In the genomic region with DNA sequence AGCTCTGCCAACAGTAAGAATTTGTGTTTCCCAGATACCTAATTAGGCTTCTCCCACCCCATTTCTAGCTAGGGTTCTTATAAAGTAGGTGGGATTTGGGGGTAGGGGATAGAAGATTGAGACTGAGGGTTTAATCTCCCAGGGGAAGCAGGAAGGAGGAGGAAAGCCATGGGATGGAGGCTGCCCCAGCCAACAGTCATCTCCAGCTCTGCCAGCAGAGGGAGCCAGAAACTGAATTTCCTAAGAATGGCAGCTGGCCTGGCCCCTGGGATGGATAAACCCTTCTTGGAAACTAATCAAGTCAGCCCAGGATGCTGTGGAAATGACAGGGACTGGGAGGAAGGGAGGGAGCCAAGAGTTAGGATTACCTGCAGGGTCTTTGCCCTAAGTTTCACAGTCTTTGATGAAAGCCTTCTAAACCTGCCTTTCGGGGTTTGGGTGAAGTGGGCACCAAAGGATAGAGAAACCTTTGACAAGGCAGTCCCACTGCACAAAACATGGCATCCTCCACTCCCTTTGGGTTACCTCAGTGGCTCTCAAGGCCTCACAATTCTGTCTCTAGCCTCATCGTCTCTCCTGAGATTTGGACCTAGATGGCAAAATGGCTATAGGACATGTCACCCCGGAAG, we compare ENCODE assay signal across 8 cellular contexts. TPM values are rescaled to one million over a fixed set of nuclear protein-coding genes. Genes with fewer than 3 reads are reported as not detected.
A peak's percentile ranks its signal among the peaks of the same experiment; 100 is the strongest.
DNase-seq lines count a peak whose midpoint lies in the region; ATAC-seq, FAIRE-seq and TF ChIP-seq lines count a peak whose summit lies in the region.

No MANE protein-coding gene starts in this region.

- POLR2A ChIA-PET in CD8-positive, alpha-beta T cell (lab: Charles Lee), result interaction anchor here (2.1 kb wide), 1 partner anchor 31 kb away, joined by 10 read pairs; the partner anchor contains the start of gene RPS4X
- POLR2A ChIA-PET in activated CD4-positive, alpha-beta memory T cell treated with anti-CD3 and anti-CD28 coated beads, Interleukin-2, amount 10 ng/mL, durations not matched to agents 7 days and 5 days (lab: Charles Lee), result interaction anchor here (1.4 kb wide), 1 partner anchor 31 kb away, joined by 8 read pairs; the partner anchor contains the start of gene RPS4X

- CTCF ChIA-PET in CD8-positive, alpha-beta T cell (lab: Charles Lee), result interaction anchor here (1.0 to 1.4 kb wide), 4 partner anchors 9 to 252 kb away, joined by 3 to 5 read pairs (median 3); partner anchors contain the start of gene RPS4X
- CTCF ChIA-PET in activated CD4-positive, alpha-beta memory T cell treated with anti-CD3 and anti-CD28 coated beads, Interleukin-2, amount 10 ng/mL, durations not matched to agents 7 days and 5 days (lab: Charles Lee), result interaction anchor here (0.6 to 3.3 kb wide), 11 partner anchors 9 to 327 kb away, joined by 3 to 21 read pairs (median 4); partner anchors contain the start of gene RPS4X

- H3K4me1 ChIP-seq in CD8-positive, alpha-beta T cell (ENCODE audit: insufficient read depth, low read length), result no peaks in the 10 kb centered on the region

- TF ChIP-seq CTCF in CD8-positive, alpha-beta T cell (IDR thresholded peaks at IDR 0.05), result peak; percentile 52
- TF ChIP-seq CTCF in GM20000 (IDR thresholded peaks at IDR 0.05; ENCODE audit: extremely low read depth, missing control alignments), result peak; percentile 65
- TF ChIP-seq CTCF in endothelial cell (IDR thresholded peaks at IDR 0.05; ENCODE audit: unreplicated experiment), result peak; percentile 58

- DNase-seq in CD8-positive, alpha-beta T cell, result peak in 5 of 7 experiments; percentile 10 to 62 (median 37)
- DNase-seq in GM20000 (ENCODE audit: low spot score) (peak; percentile 48), NCI-H2196 treated with DMSO at 0.1 percent for 48 hours (lab: John Stamatoyannopoulos, UW; ENCODE audit: unreplicated experiment) (peak; percentile 41), endothelial cell (ENCODE audit: low spot score) (peak; percentile 62), naive B cell (peak; percentile 14), urothelium cell line (ENCODE audit: low spot score) (peak; percentile 67)
- peak; percentile 39 for DNase-seq in activated CD4-positive, alpha-beta memory T cell treated with anti-CD3 and anti-CD28 coated beads, Interleukin-2, amount 10 ng/mL, durations not matched to agents 7 days and 5 days

- ATAC-seq in CD8-positive, alpha-beta T cell, result no peak
- peak in 1 of 2 donors; percentile 42 for ATAC-seq in naive B cell (ENCODE audit: low read depth in 2 of 2)
- no peak for ATAC-seq in stimulated activated memory B cell treated with anti-CD40 and anti-IgM and Interleukin-4, amounts not matched to agents 10 μg/mL and 1 μg/mL and 100 μg/mL, for 72 hours

- no peak overlapping the region for H3K4me3 ChIP-seq in CD8-positive, alpha-beta T cell (ENCODE audit: low read depth, low read length)

- H3K36me3 Mint-ChIP-seq in CD8-positive, alpha-beta T cell, result no peaks in the 10 kb centered on the region
- no peaks in the 10 kb centered on the region for H3K36me3 Mint-ChIP-seq in activated CD4-positive, alpha-beta memory T cell treated with anti-CD3 and anti-CD28 coated beads, Interleukin-2, amount 10 ng/mL, durations not matched to agents 7 days and 5 days (ENCODE audit: low read depth)
- H3K36me3 Mint-ChIP-seq in endothelial cell (ENCODE audit: low read depth, unreplicated experiment) (no peaks in the 10 kb centered on the region), naive B cell (no peaks in the 10 kb centered on the region)
- no peaks in the 10 kb centered on the region for H3K36me3 Mint-ChIP-seq in stimulated activated memory B cell treated with anti-CD40 and anti-IgM and Interleukin-4, amounts not matched to agents 10 μg/mL and 1 μg/mL and 100 μg/mL, for 72 hours

- no peaks in the 10 kb centered on the region for H3K27me3 ChIP-seq in CD8-positive, alpha-beta T cell (ENCODE audit: insufficient read depth, low read length)

- no peaks in the 10 kb centered on the region for H3K9me3 ChIP-seq in CD8-positive, alpha-beta T cell (ENCODE audit: low read length)

- no peaks in the 10 kb centered on the region for H3K4me1 Mint-ChIP-seq in CD8-positive, alpha-beta T cell (ENCODE audit: low read depth)
- peaks cover 9% of the 10 kb centered on the region for H3K4me1 Mint-ChIP-seq in activated CD4-positive, alpha-beta memory T cell treated with anti-CD3 and anti-CD28 coated beads, Interleukin-2, amount 10 ng/mL, durations not matched to agents 7 days and 5 days
- peaks cover 9% of the 10 kb centered on the region for H3K4me1 Mint-ChIP-seq in endothelial cell (ENCODE audit: unreplicated experiment)
- H3K4me1 Mint-ChIP-seq in naive B cell, result no peaks in the 10 kb centered on the region
- H3K4me1 Mint-ChIP-seq in stimulated activated memory B cell treated with anti-CD40 and anti-IgM and Interleukin-4, amounts not matched to agents 10 μg/mL and 1 μg/mL and 100 μg/mL, for 72 hours, result no peaks in the 10 kb centered on the region

- no peak overlapping the region for H3K4me3 Mint-ChIP-seq in CD8-positive, alpha-beta T cell
- no peak overlapping the region for H3K4me3 Mint-ChIP-seq in activated CD4-positive, alpha-beta memory T cell treated with anti-CD3 and anti-CD28 coated beads, Interleukin-2, amount 10 ng/mL, durations not matched to agents 7 days and 5 days
- H3K4me3 Mint-ChIP-seq in endothelial cell (ENCODE audit: unreplicated experiment) (no peak overlapping the region), naive B cell (no peak overlapping the region)
- H3K4me3 Mint-ChIP-seq in stimulated activated memory B cell treated with anti-CD40 and anti-IgM and Interleukin-4, amounts not matched to agents 10 μg/mL and 1 μg/mL and 100 μg/mL, for 72 hours, result no peak overlapping the region

- FAIRE-seq in urothelium cell line (lab: Jason Lieb, UNC), result no peak

- no peaks in the 10 kb centered on the region for H3K36me3 ChIP-seq in CD8-positive, alpha-beta T cell (ENCODE audit: insufficient read depth, low read length)

- no peaks in the 10 kb centered on the region for H3K27me3 Mint-ChIP-seq in CD8-positive, alpha-beta T cell (ENCODE audit: low read depth)
- no peaks in the 10 kb centered on the region for H3K27me3 Mint-ChIP-seq in activated CD4-positive, alpha-beta memory T cell treated with anti-CD3 and anti-CD28 coated beads, Interleukin-2, amount 10 ng/mL, durations not matched to agents 7 days and 5 days
- H3K27me3 Mint-ChIP-seq in endothelial cell (ENCODE audit: unreplicated experiment) (no peaks in the 10 kb centered on the region), naive B cell (no peaks in the 10 kb centered on the region)
- H3K27me3 Mint-ChIP-seq in stimulated activated memory B cell treated with anti-CD40 and anti-IgM and Interleukin-4, amounts not matched to agents 10 μg/mL and 1 μg/mL and 100 μg/mL, for 72 hours, result no peaks in the 10 kb centered on the region

- H3K27ac ChIP-seq in CD8-positive, alpha-beta T cell (ENCODE audit: low read depth, low read length), result no peak overlapping the region

- H3K9me3 Mint-ChIP-seq in CD8-positive, alpha-beta T cell, result no peaks in the 10 kb centered on the region
- H3K9me3 Mint-ChIP-seq in activated CD4-positive, alpha-beta memory T cell treated with anti-CD3 and anti-CD28 coated beads, Interleukin-2, amount 10 ng/mL, durations not matched to agents 7 days and 5 days, result no peaks in the 10 kb centered on the region
- H3K9me3 Mint-ChIP-seq in endothelial cell (ENCODE audit: unreplicated experiment) (no peaks in the 10 kb centered on the region), naive B cell (no peaks in the 10 kb centered on the region)
- no peaks in the 10 kb centered on the region for H3K9me3 Mint-ChIP-seq in stimulated activated memory B cell treated with anti-CD40 and anti-IgM and Interleukin-4, amounts not matched to agents 10 μg/mL and 1 μg/mL and 100 μg/mL, for 72 hours

- H3K27ac Mint-ChIP-seq in CD8-positive, alpha-beta T cell, result no peak overlapping the region
- H3K27ac Mint-ChIP-seq in activated CD4-positive, alpha-beta memory T cell treated with anti-CD3 and anti-CD28 coated beads, Interleukin-2, amount 10 ng/mL, durations not matched to agents 7 days and 5 days, result no peak overlapping the region
- no peak overlapping the region for H3K27ac Mint-ChIP-seq in endothelial cell (ENCODE audit: unreplicated experiment)
- H3K27ac Mint-ChIP-seq in naive B cell, result no peak overlapping the region
- H3K27ac Mint-ChIP-seq in stimulated activated memory B cell treated with anti-CD40 and anti-IgM and Interleukin-4, amounts not matched to agents 10 μg/mL and 1 μg/mL and 100 μg/mL, for 72 hours, result no peak overlapping the region

- intact Hi-C loops in CD8-positive, alpha-beta T cell (cut with DNase I, micrococcal nuclease), result loop anchor here in 1 of 2 experiments (2.0 kb wide), 1 partner anchor 1017 kb away; no protein-coding TSS in a partner anchor

RNA-seq across cellular contexts. Expression of gene ERCC6L, which starts 6.7 kb away (rescaled TPM):
- under 1 TPM; 0.11 TPM for total RNA-seq in CD8-positive, alpha-beta T cell
- total RNA-seq in activated CD4-positive, alpha-beta memory T cell treated with anti-CD3 and anti-CD28 coated beads, Interleukin-2, amount 10 ng/mL, durations not matched to agents 7 days and 5 days, result 1 to 10 TPM; 9.0 to 9.5 TPM
- 1.7 TPM for total RNA-seq in endothelial cell (ENCODE audit: unreplicated experiment)
- under 1 TPM in 5 of 6 donors, not detected in 1; 0.30 to 0.85 (median 0.54) TPM for polyA plus RNA-seq in naive B cell (ENCODE audit: low read depth in 6 of 6)

RNA-seq across cellular contexts. Expression of gene RPS4X, which starts 31.5 kb away (rescaled TPM):
- total RNA-seq in CD8-positive, alpha-beta T cell, result 1,000 to 10,000 TPM; 1,509 to 1,538 TPM
- 100 to 1,000 TPM; 808 to 834 TPM for total RNA-seq in activated CD4-positive, alpha-beta memory T cell treated with anti-CD3 and anti-CD28 coated beads, Interleukin-2, amount 10 ng/mL, durations not matched to agents 7 days and 5 days
- 975 TPM for total RNA-seq in endothelial cell (ENCODE audit: unreplicated experiment)
- 100 to 1,000 TPM; 500 to 821 (median 751) TPM for polyA plus RNA-seq in naive B cell (ENCODE audit: low read depth in 6 of 6)

Comparison
In these comparisons a context has a peak if more than half of its experiments do, and no peak if none do; other contexts are left out.
1. DNase-seq: peak in every context shown above with its lines; median percentile 67 in urothelium cell line; 62 in endothelial cell; 48 in GM20000; 41 in NCI-H2196 treated with DMSO at 0.1 percent for 48 hours; 39 in activated CD4-positive, alpha-beta memory T cell treated with anti-CD3 and anti-CD28 coated beads, Interleukin-2, amount 10 ng/mL, durations not matched to agents 7 days and 5 days; 37 in CD8-positive, alpha-beta T cell; 14 in naive B cell.